In the genomic region with DNA sequence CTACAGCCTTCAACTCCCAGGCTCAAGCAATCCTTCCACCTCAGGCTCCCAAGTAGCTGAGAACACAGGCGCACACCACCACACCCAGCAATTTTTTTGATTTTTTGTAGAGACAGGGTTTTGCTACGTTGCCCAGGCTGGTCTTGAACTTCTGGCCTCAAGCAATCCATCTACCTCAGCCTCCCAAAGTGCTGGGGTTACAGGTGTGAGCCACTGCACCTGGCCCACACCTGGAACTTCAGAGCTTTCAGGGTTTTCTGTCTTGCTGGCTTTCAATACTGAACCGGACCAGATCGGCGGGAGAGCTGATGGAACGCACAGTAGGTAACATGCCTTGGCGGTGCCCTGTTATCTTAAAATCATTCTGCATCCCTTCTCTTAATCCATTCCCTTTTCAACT, we compare ENCODE assay signal across 15 cellular contexts. TPM values are rescaled to one million over a fixed set of nuclear protein-coding genes. Genes with fewer than 3 reads are reported as not detected.
DNase-seq lines count a peak whose midpoint lies in the region; TF ChIP-seq lines count a peak whose summit lies in the region.
"Had no signal": no experiment of that assay in that cellular context is flagged by ENCODE, and none has a peak within 500 bp of the region (broad histone marks: within the 10 kb centered on the region; RNA-seq: fewer than 3 reads in every experiment).

No MANE protein-coding gene starts in this region.

- H3K4me3 Mint-ChIP-seq in H9 (no peak overlapping the region), endodermal cell (no peak overlapping the region)
- H3K4me3 Mint-ChIP-seq: CD4-positive, alpha-beta memory T cell had no signal

- H3K23me2 ChIP-seq in H9 (ENCODE audit: insufficient read length, low read depth, low read length, poor library complexity, severe bottlenecking): no peaks in the 10 kb centered on the region

- H3K27ac Mint-ChIP-seq in H9: no peak overlapping the region; a peak in 1 of 7 replicates
- H3K27ac Mint-ChIP-seq in endodermal cell: peak overlapping the region; percentile 48

- no peak overlapping the region for H3K23ac ChIP-seq in H9 (ENCODE audit: insufficient read length, low read depth, low read length)

- H3K36me3 ChIP-seq in endodermal cell (ENCODE audit: control insufficient read depth, insufficient read depth, low read length): peaks cover 39% of the 10 kb centered on the region
- H3K36me3 ChIP-seq in spleen: peaks cover 5 to 100% (median 96%) of the 10 kb centered on the region in 6 donors

- no peak overlapping the region for H4K91ac ChIP-seq in H9 (ENCODE audit: insufficient read length, low read depth, low read length)

- H2BK15ac ChIP-seq in H9 (ENCODE audit: low read depth, low read length): no peak overlapping the region

- no peak overlapping the region for H3K4ac ChIP-seq in H9 (ENCODE audit: low read depth, low read length)

- H3T11ph ChIP-seq in H9 (ENCODE audit: low read length): no peak overlapping the region

- no peak overlapping the region for H2BK12ac ChIP-seq in H9 (ENCODE audit: insufficient read length, low read depth, low read length)

- no peak overlapping the region for H4K5ac ChIP-seq in H9 (ENCODE audit: insufficient read length, low read depth, low read length)

- H3K27ac ChIP-seq in H9 (ENCODE audit: insufficient read length, low read depth, low read length) (no peak overlapping the region), endodermal cell (ENCODE audit: low read depth, low read length) (no peak overlapping the region), spleen (no peak overlapping the region)
- H3K27ac ChIP-seq: A549, C4-2B had no signal

- H3K4me2 ChIP-seq in H9 (ENCODE audit: insufficient read depth, insufficient read length, low read length): no peak overlapping the region
- H3K4me2 ChIP-seq: A549 had no signal

- no peak overlapping the region for H2BK20ac ChIP-seq in H9 (ENCODE audit: low read depth, low read length, poor library complexity, severe bottlenecking)

- H3K36me3 Mint-ChIP-seq in H9 (ENCODE audit: insufficient read depth in 1 of 3, low read depth in 3 of 3) (peaks cover 12 to 50% (median 28%) of the 10 kb centered on the region in 3 experiments; a peak in 6 of 7 replicates), endodermal cell (ENCODE audit: low read depth) (peaks cover 43% of the 10 kb centered on the region)

- no peak overlapping the region for H3K9ac ChIP-seq in H9 (ENCODE audit: extremely low read depth, insufficient read length, low read length)
- H3K9ac ChIP-seq in endodermal cell (ENCODE audit: extremely low read depth, low read length, poor library complexity, severe bottlenecking): no peak overlapping the region

- H3K14ac ChIP-seq in H9 (ENCODE audit: insufficient read depth, low read length): no peak overlapping the region

- H3K27me3 Mint-ChIP-seq in H9 (ENCODE audit: low read depth): no peaks in the 10 kb centered on the region
- no peaks in the 10 kb centered on the region for H3K27me3 Mint-ChIP-seq in endodermal cell (ENCODE audit: insufficient read depth)
- H3K27me3 Mint-ChIP-seq: CD4-positive, alpha-beta memory T cell had no signal

- no CpG with 5 or more reads among the region's 7 CpGs for WGBS in H9 (ENCODE audit: extremely low coverage, insufficient read length, low lambda C conversion rate)
- WGBS in endodermal cell (ENCODE audit: insufficient coverage in 1 of 2, insufficient read length in 1 of 2), 2 experiments: 93 to 95% methylated on average over 3 to 7 of the region's 7 CpGs
- WGBS in spleen, 5 donors: 93 to 98% (median 96%) methylated on average over 7 of the region's 7 CpGs

- no peak overlapping the region for H2BK5ac ChIP-seq in H9 (ENCODE audit: insufficient read length, low read length)

- DNase-seq in H9 (peak; percentile 2), endodermal cell (no peak), spleen (peak; percentile 32), ureter (ENCODE audit: low spot score) (peak; percentile 10), nucleus accumbens (lab: John Stamatoyannopoulos, UW) (no peak), DMS114 treated with DMSO at 0.1 percent for 48 hours (lab: John Stamatoyannopoulos, UW; ENCODE audit: unreplicated experiment) (no peak)
- DNase-seq: BE2C; CD4-positive, alpha-beta memory T cell; DMS153; DMS79 treated with DMSO at 0.1 percent for 48 hours; EL; GOT3 had no signal

- no peak overlapping the region for H2AFZ ChIP-seq in H9 (ENCODE audit: low read length)

- no peaks in the 10 kb centered on the region for H4K20me1 ChIP-seq in H9 (ENCODE audit: control insufficient read depth, insufficient read depth, insufficient read length)

- H3K18ac ChIP-seq in H9 (ENCODE audit: insufficient read length, low read depth, low read length): no peak overlapping the region

- no peak overlapping the region for H2AK5ac ChIP-seq in H9 (ENCODE audit: insufficient read length, low read length)

- no peaks in the 10 kb centered on the region for H3K9me3 ChIP-seq in H9 (ENCODE audit: control insufficient read depth, low read depth, low read length)
- H3K9me3 ChIP-seq in endodermal cell (ENCODE audit: control insufficient read depth, low read length): no peaks in the 10 kb centered on the region
- H3K9me3 ChIP-seq in spleen: no peaks in the 10 kb centered on the region
- H3K9me3 ChIP-seq: A549, BE2C, HAP-1 had no signal

- H3K4me1 Mint-ChIP-seq in H9: no peaks in the 10 kb centered on the region
- peaks cover 2% of the 10 kb centered on the region for H3K4me1 Mint-ChIP-seq in endodermal cell

- H3K4me3 ChIP-seq in endodermal cell (ENCODE audit: low read length): no peak overlapping the region
- no peak overlapping the region for H3K4me3 ChIP-seq in spleen
- H3K4me3 ChIP-seq: A549, HAP-1 had no signal

- H3K4me1 ChIP-seq in H9 (ENCODE audit: insufficient read depth, low read length) (no peaks in the 10 kb centered on the region), endodermal cell (ENCODE audit: control insufficient read depth, insufficient read depth, low read length) (no peaks in the 10 kb centered on the region), spleen (peaks cover 0 to 8% (median 3%) of the 10 kb centered on the region in 6 donors)
- H3K4me1 ChIP-seq: A549, BE2C, HAP-1 had no signal

- H3K27me3 ChIP-seq in H9 (ENCODE audit: insufficient read depth, low read length) (no peaks in the 10 kb centered on the region), endodermal cell (ENCODE audit: control insufficient read depth, insufficient read depth, low read length, poor library complexity, severe bottlenecking) (no peaks in the 10 kb centered on the region), spleen (replicated peaks in 1 of 7) (no peaks in the 10 kb centered on the region)
- H3K27me3 ChIP-seq: BE2C had no signal

- TF ChIP-seq CTCF in H9 (conservative IDR thresholded peaks at IDR 0.05) (no peak), endodermal cell (conservative IDR thresholded peaks at IDR 0.05) (no peak), spleen (IDR thresholded peaks at IDR 0.05 in 8 of 11, conservative IDR thresholded peaks at IDR 0.05 in 3 of 11) (no peak)

- no peaks in the 10 kb centered on the region for H3K9me3 Mint-ChIP-seq in H9
- H3K9me3 Mint-ChIP-seq in endodermal cell: no peaks in the 10 kb centered on the region
- H3K9me3 Mint-ChIP-seq: CD4-positive, alpha-beta memory T cell had no signal

- intact Hi-C loops in spleen (cut with DNase I; ENCODE audit: low total_unique reads): no loop called here

- no peak for TF ChIP-seq POLR2A in spleen (IDR thresholded peaks at IDR 0.05)

- no peak overlapping the region for H3K56ac ChIP-seq in H9 (ENCODE audit: insufficient read length, low read depth, low read length)

- H2BK120ac ChIP-seq in H9 (ENCODE audit: low read depth, low read length, poor library complexity, severe bottlenecking): no peak overlapping the region

- H3K79me2 ChIP-seq in H9 (ENCODE audit: insufficient read depth, low read length): no peaks in the 10 kb centered on the region

- no peak overlapping the region for H4K8ac ChIP-seq in H9 (replicated peaks; ENCODE audit: insufficient read length, low read depth, low read length)

- H3K79me1 ChIP-seq in H9 (ENCODE audit: insufficient read depth, low read depth, low read length, poor library complexity, severe bottlenecking): no peaks in the 10 kb centered on the region

RNA-seq across cellular contexts. Expression of gene IPPK, which starts 30.8 kb away (rescaled TPM):
- total RNA-seq in H9 (2021) (10.7 and 12.9 TPM in 2 replicates), endodermal cell (1 to 10 TPM; 9.3 TPM), spleen (10 to 100 TPM in 6 of 7 donors, 1 to 10 TPM in 1; 10.0 to 14.6 (median 12.1) TPM), ureter (11.9 TPM)
- polyA plus RNA-seq in endodermal cell (2013, experiment 1 of 2): 8.8 TPM
- 8.6 TPM for polyA plus RNA-seq in endodermal cell (2013, experiment 2 of 2)
- 1 to 10 TPM; 6.1 to 7.9 (median 6.4) TPM for polyA plus RNA-seq in spleen

Comparison
In these comparisons a context has a peak if more than half of its experiments do, and no peak if none do; other contexts are left out.
1. DNase-seq: peak in H9 (single experiment), spleen (single experiment) and ureter (single experiment); none in endodermal cell (single experiment), nucleus accumbens (0 of 56) and DMS114 treated with DMSO at 0.1 percent for 48 hours (single experiment).